Comparison of ENCODE assay signal across 10 cellular contexts in the genomic region with DNA sequence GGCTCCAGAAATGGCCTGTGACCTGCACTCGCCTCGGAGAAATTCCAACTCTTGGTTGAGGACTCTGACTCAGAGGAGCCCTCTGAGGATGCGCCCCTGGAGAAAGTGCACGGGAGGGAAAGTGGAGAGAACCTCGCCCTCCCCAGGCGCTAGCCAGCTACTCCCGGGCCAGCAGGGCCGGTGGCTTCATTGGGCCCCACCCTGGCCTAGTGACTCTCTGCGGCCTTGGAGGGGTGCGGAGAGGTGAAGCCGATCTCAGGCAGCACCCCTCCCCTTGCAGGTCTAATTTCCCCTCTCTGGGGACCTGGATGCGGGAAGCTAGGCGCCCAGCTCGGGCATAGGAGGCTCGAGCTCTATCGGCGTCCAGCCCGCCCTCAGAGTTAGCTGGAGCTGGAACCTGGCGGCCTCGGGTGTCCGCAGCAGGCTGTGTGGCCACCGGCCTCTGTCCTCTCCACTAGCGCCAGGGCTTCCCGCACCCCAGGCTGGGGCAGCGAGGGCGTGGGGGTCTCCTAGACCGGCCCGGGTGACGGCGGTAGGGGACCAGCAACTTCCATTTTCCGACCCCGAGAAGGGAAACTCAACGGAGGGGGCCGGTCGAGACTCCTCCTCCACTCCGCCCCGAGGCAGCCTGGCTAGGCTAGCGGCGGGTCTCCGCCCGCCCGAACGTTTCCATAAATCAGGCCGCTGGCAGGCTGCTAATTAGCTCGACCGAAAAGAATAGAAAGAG. TPM values are rescaled to one million over a fixed set of nuclear protein-coding genes. Genes with fewer than 3 reads are reported as not detected.
DNase-seq lines count a peak whose midpoint lies in the region; ATAC-seq and TF ChIP-seq lines count a peak whose summit lies in the region.
"Had no signal": no experiment of that assay in that cellular context is flagged by ENCODE, and none has a peak within 500 bp of the region (broad histone marks: within the 10 kb centered on the region; RNA-seq: fewer than 3 reads in every experiment).

No MANE protein-coding gene starts in this region.

- no peak for DNase-seq in coronary artery (ENCODE audit: low spot score)
- DNase-seq in left kidney (ENCODE audit: low read depth, low spot score), result peak; percentile 96
- DNase-seq in stomach, result peak; percentile 67
- DNase-seq in activated T-cell treated with anti-CD3 and anti-CD28 coated beads for 4 hours, result no peak
- no peak for DNase-seq in iPS-NIHi11 (ENCODE audit: low spot score)
- DNase-seq: cerebellar nuclear complex, NCI-H187 had no signal

- no peak for TF ChIP-seq CTCF in coronary artery (IDR thresholded peaks at IDR 0.05)
- no peak for TF ChIP-seq CTCF in stomach (IDR thresholded peaks at IDR 0.05)

- no peak for TF ChIP-seq POLR2A in stomach (IDR thresholded peaks at IDR 0.05)

- H3K36me3 ChIP-seq in HUES48 (ENCODE audit: control insufficient read depth, insufficient read depth, low read length) (no peaks in the 10 kb centered on the region), stomach (no peaks in the 10 kb centered on the region)

- H3K27ac ChIP-seq in HUES48 (ENCODE audit: low read depth, low read length), result no peak overlapping the region
- peak overlapping the region; percentile 50 to 69 for H3K27ac ChIP-seq in coronary artery
- H3K27ac ChIP-seq in stomach, result peak overlapping the region; percentile 96 to 97 (median 97)

- no peak overlapping the region for H3K9ac ChIP-seq in HUES48 (ENCODE audit: low read depth, low read length)

- WGBS in stomach, 5 donors, result 3 to 6% (median 4%) methylated on average over 32 to 46 of the region's 46 CpGs

- H3K27me3 ChIP-seq in HUES48 (ENCODE audit: control insufficient read depth, insufficient read depth, low read length), result peaks cover 100% of the 10 kb centered on the region
- peaks cover 0 to 70% (median 17%) of the 10 kb centered on the region in 3 donors for H3K27me3 ChIP-seq in stomach

- H3K4me1 ChIP-seq in HUES48 (ENCODE audit: control insufficient read depth, insufficient read depth, low read length) (peaks cover 29% of the 10 kb centered on the region), stomach (peaks cover 29 to 69% (median 55%) of the 10 kb centered on the region in 4 donors)

- ATAC-seq in HG03139 (IDR thresholded peaks at IDR 0.05; ENCODE audit: unreplicated experiment) (no peak), GM21723 (IDR thresholded peaks at IDR 0.05; ENCODE audit: unreplicated experiment) (no peak)

- H3K9me3 ChIP-seq in HUES48 (ENCODE audit: control insufficient read depth, insufficient read depth, low read length), result no peaks in the 10 kb centered on the region
- no peaks in the 10 kb centered on the region for H3K9me3 ChIP-seq in stomach

- intact Hi-C loops in stomach (cut with DNase I; ENCODE audit: low total_unique reads), result no loop called here

- H3K4me3 ChIP-seq in HUES48 (ENCODE audit: low read depth, low read length) (peak overlapping the region; percentile 54), coronary artery (peak overlapping the region; percentile 88), stomach (peak overlapping the region; percentile 51 to 73 (median 67))

- no peak for TF ChIP-seq EP300 in stomach (IDR thresholded peaks at IDR 0.05)

RNA-seq across cellular contexts. Expression of a gene that starts 29.4 kb away (rescaled TPM):
- 10 to 100 TPM; 36.8 to 96.2 (median 63.0) TPM for total RNA-seq in stomach
- polyA plus RNA-seq in stomach, result 10 to 100 TPM; 30.9 to 47.4 (median 39.7) TPM

Comparison
In these comparisons a context has a peak if more than half of its experiments do, and no peak if none do; other contexts are left out.
1. DNase-seq: peak in left kidney (single experiment) and stomach (single experiment); none in coronary artery (single experiment), activated T-cell treated with anti-CD3 and anti-CD28 coated beads for 4 hours (single experiment) and iPS-NIHi11 (single experiment).
2. Peak in every context shown above with its lines, with median percentiles within 50 percentile points of each other: H3K4me3 ChIP-seq.